Comparison of ENCODE assay signal across 8 cellular contexts in genomic region chr22:39900306-39901227, GRCh38.
A peak's percentile ranks its signal among the peaks of the same experiment; 100 is the strongest.
DNase-seq lines count a peak whose midpoint lies in the region.

GRAP2 (plus strand) TSS chr22:39901084; CDS start chr22:39947107, 46,023 bp downstream.

- DNase-seq in activated CD4-positive, CD25-positive, alpha-beta regulatory T cell treated with anti-CD3 and anti-CD28 coated beads, Interleukin-2, amount 50 U/mL, for 16 hours (ENCODE audit: low read depth, low spot score): peak; percentile 50
- DNase-seq in activated CD4-positive, CD25-positive, alpha-beta regulatory T cell treated with anti-CD3 and anti-CD28 coated beads, Interleukin-2, amount 50 U/mL, for 72 hours: no peak
- DNase-seq in NOMO-1 treated with DMSO at 0.1 percent for 48 hours (lab: John Stamatoyannopoulos, UW; ENCODE audit: unreplicated experiment) (peak; percentile 81), DMS114 treated with DMSO at 0.1 percent for 48 hours (lab: John Stamatoyannopoulos, UW; ENCODE audit: unreplicated experiment) (no peak), NCI-H2171 (lab: John Stamatoyannopoulos, UW) (no peak), LoVo (ENCODE audit: low spot score) (no peak)
- DNase-seq in activated T-helper 9 cell treated with anti-CD3 and anti-CD28 coated beads, Interleukin-2, amount 50 U/mL, for 16 hours (ENCODE audit: low read depth): peak; percentile 41
- peak; percentile 39 to 88 (median 72) for DNase-seq in stimulated activated naive CD4-positive, alpha-beta T cell (lab: John Stamatoyannopoulos, UW)

Comparison
In these comparisons a context has a peak if more than half of its experiments do, and no peak if none do; other contexts are left out.
1. DNase-seq: peak in activated CD4-positive, CD25-positive, alpha-beta regulatory T cell treated with anti-CD3 and anti-CD28 coated beads, Interleukin-2, amount 50 U/mL, for 16 hours (single experiment), NOMO-1 treated with DMSO at 0.1 percent for 48 hours (single experiment), activated T-helper 9 cell treated with anti-CD3 and anti-CD28 coated beads, Interleukin-2, amount 50 U/mL, for 16 hours (single experiment) and stimulated activated naive CD4-positive, alpha-beta T cell (6 of 6); none in activated CD4-positive, CD25-positive, alpha-beta regulatory T cell treated with anti-CD3 and anti-CD28 coated beads, Interleukin-2, amount 50 U/mL, for 72 hours (single experiment), DMS114 treated with DMSO at 0.1 percent for 48 hours (single experiment), NCI-H2171 (single experiment) and LoVo (single experiment).